Comparison of ENCODE assay signal across 8 cellular contexts in the genomic region with DNA sequence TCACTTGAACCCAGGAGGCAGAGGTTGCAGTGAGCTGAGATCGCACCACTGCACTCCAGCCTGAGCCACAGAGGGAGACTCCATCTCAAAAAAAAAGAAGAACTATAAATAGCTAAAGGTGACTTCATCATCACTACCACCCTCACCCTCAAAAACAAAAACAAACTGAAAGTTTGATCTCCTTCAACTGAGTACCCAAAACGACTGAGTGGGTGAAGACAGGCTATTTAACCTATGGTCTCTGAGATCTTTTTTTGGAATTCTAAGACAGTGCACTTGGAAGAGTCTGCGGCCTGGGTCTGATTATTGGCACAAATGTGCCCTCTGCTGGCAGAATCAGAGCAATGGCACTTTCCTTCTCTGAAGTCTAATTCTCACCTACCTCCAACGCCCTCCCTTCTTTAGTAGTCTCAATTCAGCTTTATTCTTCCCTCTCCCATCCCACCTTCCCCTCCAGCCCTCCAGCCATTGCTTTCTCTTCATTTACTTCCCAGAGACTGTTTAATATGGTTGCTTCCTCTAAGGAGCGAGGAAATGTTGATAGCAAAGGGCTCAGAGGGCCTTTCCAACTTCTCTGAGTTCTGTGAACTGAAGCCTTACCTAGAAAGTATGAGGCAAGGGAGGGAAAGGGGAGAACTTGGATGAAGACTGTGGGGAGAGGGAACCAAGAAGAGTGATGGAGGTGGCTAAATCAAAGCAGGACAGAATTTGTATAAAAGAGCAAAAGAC. TPM values are rescaled to one million over a fixed set of nuclear protein-coding genes. Genes with fewer than 3 reads are reported as not detected.
A peak's percentile ranks its signal among the peaks of the same experiment; 100 is the strongest.
DNase-seq lines count a peak whose midpoint lies in the region; ATAC-seq, FAIRE-seq and TF ChIP-seq lines count a peak whose summit lies in the region.

No MANE protein-coding gene starts in this region.

- FAIRE-seq in endometrium (lab: Jason Lieb, UNC) = peak; percentile 74

- peaks cover 21% of the 10 kb centered on the region for H3K4me1 Mint-ChIP-seq in activated CD8-positive, alpha-beta memory T cell treated with anti-CD3 and anti-CD28 coated beads, Interleukin-2, amount 10 ng/mL, durations not matched to agents 7 days and 5 days

- peak overlapping the region; percentile 69 for H3K27ac Mint-ChIP-seq in activated CD8-positive, alpha-beta memory T cell treated with anti-CD3 and anti-CD28 coated beads, Interleukin-2, amount 10 ng/mL, durations not matched to agents 7 days and 5 days

- no peak overlapping the region for H3K4me3 ChIP-seq in mucosa of descending colon
- H3K4me3 ChIP-seq in thoracic aorta = peak overlapping the region; percentile 0

- CTCF ChIA-PET in activated CD8-positive, alpha-beta memory T cell treated with anti-CD3 and anti-CD28 coated beads, Interleukin-2, amount 10 ng/mL, durations not matched to agents 7 days and 5 days (lab: Charles Lee) = interaction anchor here (0.6 to 9.4 kb wide), 41 partner anchors 9 to 480 kb away, joined by 3 to 151 read pairs (median 4); partner anchors contain the start of genes CFAP70, CHCHD1, DNAJC9 and ECD

- H3K9me3 ChIP-seq in mucosa of descending colon (no peaks in the 10 kb centered on the region), thoracic aorta (no peaks in the 10 kb centered on the region)

- H3K27ac ChIP-seq in thoracic aorta = peak overlapping the region; percentile 22 to 37

- H3K27me3 Mint-ChIP-seq in activated CD8-positive, alpha-beta memory T cell treated with anti-CD3 and anti-CD28 coated beads, Interleukin-2, amount 10 ng/mL, durations not matched to agents 7 days and 5 days = no peaks in the 10 kb centered on the region

- TF ChIP-seq CTCF in mucosa of descending colon (IDR thresholded peaks at IDR 0.05) (peak; percentile 65), thoracic aorta (IDR thresholded peaks at IDR 0.05) (peak; percentile 86)

- H3K36me3 ChIP-seq in mucosa of descending colon (ENCODE audit: low read depth) (no peaks in the 10 kb centered on the region), thoracic aorta (no peaks in the 10 kb centered on the region)

- H3K36me3 Mint-ChIP-seq in activated CD8-positive, alpha-beta memory T cell treated with anti-CD3 and anti-CD28 coated beads, Interleukin-2, amount 10 ng/mL, durations not matched to agents 7 days and 5 days = no peaks in the 10 kb centered on the region

- intact Hi-C loops in mucosa of descending colon (cut with DNase I, micrococcal nuclease) = loop anchor here (5.0 kb wide), 2 partner anchors 112 to 117 kb away; no protein-coding TSS in a partner anchor

- DNase-seq in DMS 273 (lab: John Stamatoyannopoulos, UW; ENCODE audit: unreplicated experiment) (peak; percentile 74), NCI-H774 (lab: John Stamatoyannopoulos, UW) (peak; percentile 43), mucosa of descending colon (peak in 1 of 3 donors; percentile 69), thoracic aorta (ENCODE audit: low spot score) (peak; percentile 19)
- DNase-seq in activated CD8-positive, alpha-beta memory T cell treated with anti-CD3 and anti-CD28 coated beads, Interleukin-2, amount 10 ng/mL, durations not matched to agents 7 days and 5 days = peak; percentile 63

- ATAC-seq in HG02798 (IDR thresholded peaks at IDR 0.05; ENCODE audit: poor library complexity, unreplicated experiment) (peak; percentile 60), mucosa of descending colon (peak; percentile 83), thoracic aorta (ENCODE audit: insufficient number of reproducible peaks, low FRiP score, low read depth) (no peak), GM18868 (IDR thresholded peaks at IDR 0.05; ENCODE audit: unreplicated experiment) (no peak)
- peak; percentile 84 for ATAC-seq in activated CD8-positive, alpha-beta memory T cell treated with anti-CD3 and anti-CD28 coated beads, Interleukin-2, amount 10 ng/mL, durations not matched to agents 7 days and 5 days

- no peaks in the 10 kb centered on the region for H3K27me3 ChIP-seq in thoracic aorta (replicated peaks; ENCODE audit: insufficient read depth)

- H3K9me3 Mint-ChIP-seq in activated CD8-positive, alpha-beta memory T cell treated with anti-CD3 and anti-CD28 coated beads, Interleukin-2, amount 10 ng/mL, durations not matched to agents 7 days and 5 days (ENCODE audit: low read depth) = no peaks in the 10 kb centered on the region

- peaks cover 7% of the 10 kb centered on the region for H3K4me1 ChIP-seq in mucosa of descending colon (ENCODE audit: low read depth)
- peaks cover 11 to 47% of the 10 kb centered on the region in 2 donors for H3K4me1 ChIP-seq in thoracic aorta (ENCODE audit: control insufficient read depth in 1 of 2, low read depth in 2 of 2)

- no peak overlapping the region for H3K4me3 Mint-ChIP-seq in activated CD8-positive, alpha-beta memory T cell treated with anti-CD3 and anti-CD28 coated beads, Interleukin-2, amount 10 ng/mL, durations not matched to agents 7 days and 5 days

RNA-seq across cellular contexts. Expression of gene MYOZ1, which starts 2.9 kb away (rescaled TPM):
- not detected for total RNA-seq in activated CD8-positive, alpha-beta memory T cell treated with anti-CD3 and anti-CD28 coated beads, Interleukin-2, amount 10 ng/mL, durations not matched to agents 7 days and 5 days
- total RNA-seq in mucosa of descending colon (not detected), thoracic aorta (10 to 100 TPM in 1 of 2 donors, 1 to 10 TPM in 1; 5.9 to 14.2 TPM)

RNA-seq across cellular contexts. Expression of gene SYNPO2L, which starts 11.7 kb away (rescaled TPM):
- under 1 TPM in 1 of 2 experiments, not detected in 1; 0.06 TPM for total RNA-seq in activated CD8-positive, alpha-beta memory T cell treated with anti-CD3 and anti-CD28 coated beads, Interleukin-2, amount 10 ng/mL, durations not matched to agents 7 days and 5 days
- total RNA-seq in mucosa of descending colon = under 1 TPM in 1 of 3 donors, not detected in 2; 0.05 TPM
- not detected for total RNA-seq in thoracic aorta

RNA-seq across cellular contexts. Expression of gene USP54, which starts 53.0 kb away (rescaled TPM):
- 1 to 10 TPM; 3.5 to 6.7 TPM for total RNA-seq in activated CD8-positive, alpha-beta memory T cell treated with anti-CD3 and anti-CD28 coated beads, Interleukin-2, amount 10 ng/mL, durations not matched to agents 7 days and 5 days
- total RNA-seq in mucosa of descending colon = 100 to 1,000 TPM in 2 of 3 donors, 10 to 100 TPM in 1; 97.0 to 149 (median 109) TPM
- total RNA-seq in thoracic aorta = 10 to 100 TPM; 20.1 to 45.1 TPM

RNA-seq across cellular contexts. Expression of gene AGAP5, which starts 53.7 kb away (rescaled TPM):
- total RNA-seq in activated CD8-positive, alpha-beta memory T cell treated with anti-CD3 and anti-CD28 coated beads, Interleukin-2, amount 10 ng/mL, durations not matched to agents 7 days and 5 days = 10 to 100 TPM in 1 of 2 experiments, 1 to 10 TPM in 1; 9.8 to 12.3 TPM
- 10 to 100 TPM in 1 of 3 donors, 1 to 10 TPM in 2; 6.4 to 12.8 (median 10.0) TPM for total RNA-seq in mucosa of descending colon
- total RNA-seq in thoracic aorta = 10 to 100 TPM in 1 of 2 donors, 1 to 10 TPM in 1; 4.5 to 10.9 TPM

Comparison
In these comparisons a context has a peak if more than half of its experiments do, and no peak if none do; other contexts are left out.
1. ATAC-seq: peak in HG02798 (single experiment), activated CD8-positive, alpha-beta memory T cell treated with anti-CD3 and anti-CD28 coated beads, Interleukin-2, amount 10 ng/mL, durations not matched to agents 7 days and 5 days (single experiment) and mucosa of descending colon (single experiment); none in thoracic aorta (single experiment) and GM18868 (single experiment).
2. RNA of gene MYOZ1, which starts 2.9 kb away (total RNA-seq): 5.9 to 14.2 TPM in thoracic aorta; not detected in mucosa of descending colon and not detected in activated CD8-positive, alpha-beta memory T cell treated with anti-CD3 and anti-CD28 coated beads, Interleukin-2, amount 10 ng/mL, durations not matched to agents 7 days and 5 days; every median in the first group is over 4 times any median in the second.